ENCODE assay signal across 22 cellular contexts in genomic region chr7:54833021-54833467, GRCh38.
DNase-seq lines count a peak whose midpoint lies in the region; ATAC-seq lines count a peak whose summit lies in the region.
"Had no signal": no experiment of that assay in that cellular context is flagged by ENCODE, and none has a peak within 500 bp of the region (broad histone marks: within the 10 kb centered on the region; RNA-seq: fewer than 3 reads in every experiment).

No MANE protein-coding gene starts in this region.

- no peaks in the 10 kb centered on the region for H3K36me3 ChIP-seq in NT2/D1 (ENCODE audit: insufficient read depth, insufficient read length, low read length)
- H3K36me3 ChIP-seq: pancreas had no signal

- peak overlapping the region; percentile 10 for H3K9ac ChIP-seq in NT2/D1 (ENCODE audit: insufficient read length, low read depth)

- no peak overlapping the region for H3K4me3 ChIP-seq in NT2/D1 (ENCODE audit: insufficient read length, low read depth)
- H3K4me3 ChIP-seq: coronary artery, GM12878, pancreas had no signal

- H3K27me3 ChIP-seq in NT2/D1 (ENCODE audit: insufficient read depth, insufficient read length) = no peaks in the 10 kb centered on the region
- H3K27me3 ChIP-seq: pancreas had no signal

- DNase-seq in G401 (ENCODE audit: low spot score) (peak; percentile 9), NT2/D1 (ENCODE audit: low read depth, low spot score) (no peak), glomerular visceral epithelial cell (ENCODE audit: extremely low spot score) (peak; percentile 86), retina (peak; percentile 79), DMS53 (lab: John Stamatoyannopoulos, UW) (no peak)
- DNase-seq: activated CD4-positive, alpha-beta memory T cell treated with anti-CD3 and anti-CD28 coated beads, Interleukin-2, amount 10 ng/mL, durations not matched to agents 7 days and 5 days; activated effector memory CD4-positive, alpha-beta T cell treated with anti-CD3 and anti-CD28 coated beads, Interleukin-2, amount 50 U/mL, for 16 hours; activated naive CD8-positive, alpha-beta T cell treated with anti-CD3 and anti-CD28 coated beads, Interleukin-2, amount 50 U/mL, for 24 hours; CD4-positive, alpha-beta T cell; left colon; naive thymus-derived CD8-positive, alpha-beta T cell; NCI-H1417 treated with DMSO at 0.1 percent for 48 hours; NCI-H510A; T1000 had no signal

- H3K4me1 ChIP-seq in NT2/D1 (ENCODE audit: insufficient read depth, insufficient read length) = no peaks in the 10 kb centered on the region
- H3K4me1 ChIP-seq: pancreas had no signal

- H3K9me3 ChIP-seq in NT2/D1 (ENCODE audit: insufficient read depth, low read length) = no peaks in the 10 kb centered on the region
- H3K9me3 ChIP-seq: pancreas had no signal

- in situ Hi-C loops in G401 (cut with HindIII; ENCODE audit: low sequenced_read_pairs) = no loop called here

- ATAC-seq in GM21619 (IDR thresholded peaks at IDR 0.05; ENCODE audit: unreplicated experiment) (no peak), HG03108 (IDR thresholded peaks at IDR 0.05; ENCODE audit: unreplicated experiment) (no peak)
- ATAC-seq: activated CD4-positive, CD25-positive, alpha-beta regulatory T cell treated with anti-CD3 and anti-CD28 coated beads, Interleukin-2, amount 50 U/mL, for 24 hours; activated naive CD8-positive, alpha-beta T cell treated with anti-CD3 and anti-CD28 coated beads, Interleukin-2, amount 50 U/mL, for 24 hours; GM12878; HepG2; left colon; naive thymus-derived CD8-positive, alpha-beta T cell; pancreas; sciatic nerve had no signal

Comparison
In these comparisons a context has a peak if more than half of its experiments do, and no peak if none do; other contexts are left out.
1. DNase-seq: peak in G401 (single experiment), glomerular visceral epithelial cell (single experiment) and retina (single experiment); none in NT2/D1 (single experiment) and DMS53 (single experiment).